In genomic region chr2:28390241-28390856, GRCh38 we compare ENCODE assay signal across 8 cellular contexts. TPM values are rescaled to one million over a fixed set of nuclear protein-coding genes. Genes with fewer than 3 reads are reported as not detected.
DNase-seq lines count a peak whose midpoint lies in the region; ATAC-seq and TF ChIP-seq lines count a peak whose summit lies in the region.

No MANE protein-coding gene starts in this region.

- H3K4me3 Mint-ChIP-seq in glutamatergic neuron (ENCODE audit: unreplicated experiment), result peak overlapping the region; percentile 92

- intact Hi-C loops in testis (cut with DNase I; ENCODE audit: low total_unique reads), result loop anchor here (5.0 to 10.0 kb wide), 2 partner anchors 436 to 683 kb away; no protein-coding TSS in a partner anchor

- peaks cover 29% of the 10 kb centered on the region for H3K4me1 ChIP-seq in osteoblast (ENCODE audit: insufficient read depth, low read length)
- peaks cover 20% of the 10 kb centered on the region for H3K4me1 ChIP-seq in testis

- H3K4me1 Mint-ChIP-seq in glutamatergic neuron (ENCODE audit: low read depth, unreplicated experiment), result no peaks in the 10 kb centered on the region

- H3K27ac Mint-ChIP-seq in activated naive CD4-positive, alpha-beta T cell treated with anti-CD3 and anti-CD28 coated beads, Interleukin-2, amount 50 U/mL, for 72 hours, result peak overlapping the region in 1 of 2 donors; percentile 94
- H3K27ac Mint-ChIP-seq in glutamatergic neuron (ENCODE audit: unreplicated experiment), result peak overlapping the region; percentile 75

- no peak for TF ChIP-seq POLR2A in testis (IDR thresholded peaks at IDR 0.05)

- peaks cover 0 to 4% of the 10 kb centered on the region in 2 donors for H3K9me3 Mint-ChIP-seq in activated naive CD4-positive, alpha-beta T cell treated with anti-CD3 and anti-CD28 coated beads, Interleukin-2, amount 50 U/mL, for 72 hours
- H3K9me3 Mint-ChIP-seq in glutamatergic neuron (ENCODE audit: unreplicated experiment), result peaks cover 10% of the 10 kb centered on the region

- H3K27me3 Mint-ChIP-seq in glutamatergic neuron (ENCODE audit: unreplicated experiment), result peaks cover 14% of the 10 kb centered on the region

- in situ Hi-C loops in SK-MEL-5 (cut with HindIII; ENCODE audit: low pct_unique_long_range_greater_than_20kb, low sequenced_read_pairs), result no loop called here

- H3K27ac ChIP-seq in osteoblast (ENCODE audit: low read depth, low read length) (peak overlapping the region; percentile 96), testis (peak overlapping the region; percentile 99 to 100)

- peaks cover 12 to 13% of the 10 kb centered on the region in 2 donors for H3K36me3 Mint-ChIP-seq in activated naive CD4-positive, alpha-beta T cell treated with anti-CD3 and anti-CD28 coated beads, Interleukin-2, amount 50 U/mL, for 72 hours
- H3K36me3 Mint-ChIP-seq in glutamatergic neuron (ENCODE audit: unreplicated experiment), result no peaks in the 10 kb centered on the region

- H2AFZ ChIP-seq in osteoblast (ENCODE audit: low read length), result peak overlapping the region; percentile 39

- H3K27me3 ChIP-seq in osteoblast (ENCODE audit: insufficient read depth, low read length) (no peaks in the 10 kb centered on the region), testis (no peaks in the 10 kb centered on the region)

- H3K4me3 ChIP-seq in GM08714 (ENCODE audit: low read length) (peak overlapping the region; percentile 74; the same call in 1 of the 2 replicates), osteoblast (ENCODE audit: insufficient read depth, low read length) (peak overlapping the region; percentile 90), testis (peak overlapping the region; percentile 62 to 77)

- no peak for TF ChIP-seq CTCF in glutamatergic neuron (IDR thresholded peaks at IDR 0.05; ENCODE audit: partially characterized antibody, unreplicated experiment)
- TF ChIP-seq CTCF in osteoblast (IDR thresholded peaks at IDR 0.05; ENCODE audit: extremely low read depth, low read depth, low read length), result no peak
- peak in 1 of 3 experiments; percentile 1 for TF ChIP-seq CTCF in testis (IDR thresholded peaks at IDR 0.05)

- ATAC-seq in activated naive CD4-positive, alpha-beta T cell treated with anti-CD3 and anti-CD28 coated beads, Interleukin-2, amount 50 U/mL, for 72 hours, result peak; percentile 49 to 65
- no peak for ATAC-seq in GM19397 (IDR thresholded peaks at IDR 0.05; ENCODE audit: unreplicated experiment)

- peaks cover 12% of the 10 kb centered on the region for H4K20me1 ChIP-seq in osteoblast (ENCODE audit: insufficient read depth, low read length)

- 0% methylated on average over 23 to 53 of the region's 53 CpGs for WGBS in testis, 2 donors

- H3K4me2 ChIP-seq in osteoblast (ENCODE audit: insufficient read depth, low read length), result peak overlapping the region; percentile 84

- H3K9me3 ChIP-seq in osteoblast (ENCODE audit: low read depth, low read length), result no peaks in the 10 kb centered on the region
- no peaks in the 10 kb centered on the region for H3K9me3 ChIP-seq in testis

- peaks cover 25% of the 10 kb centered on the region for H3K79me2 ChIP-seq in osteoblast (ENCODE audit: insufficient read depth, low read length)

- peaks cover 11% of the 10 kb centered on the region for H3K36me3 ChIP-seq in osteoblast (ENCODE audit: insufficient read depth, low read length)
- H3K36me3 ChIP-seq in testis (ENCODE audit: low read depth, missing control alignments), result no peaks in the 10 kb centered on the region

- DNase-seq in HuH-7.5 (ENCODE audit: low spot score) (peak; percentile 80), SK-MEL-5 (ENCODE audit: low read depth, low spot score) (peak; percentile 69), glutamatergic neuron (peak; percentile 68), osteoblast (ENCODE audit: insufficient read length, low spot score, missing footprints) (peak; percentile 97), testis (peak; percentile 88)
- DNase-seq in activated naive CD4-positive, alpha-beta T cell treated with anti-CD3 and anti-CD28 coated beads, Interleukin-2, amount 50 U/mL, for 72 hours (ENCODE audit: low spot score in 2 of 2), result peak; percentile 90 to 94

RNA-seq across cellular contexts. Expression of gene FOSL2, which starts 2.3 kb away (rescaled TPM):
- total RNA-seq in SK-MEL-5 (2014; rRNA removed; shearing (Covaris generic)), result 16.8 and 19.1 TPM in 2 replicates
- 15.7 and 19.8 TPM in 2 replicates for polyA plus RNA-seq in SK-MEL-5 (2015; cell fraction: cytosol; rRNA removed)
- 13.5 and 18.2 TPM in 2 replicates for polyA plus RNA-seq in SK-MEL-5 (2015; cell fraction: nucleus; rRNA removed)
- 100 to 1,000 TPM in 1 of 2 donors, 10 to 100 TPM in 1; 99.3 to 153 TPM for total RNA-seq in activated naive CD4-positive, alpha-beta T cell treated with anti-CD3 and anti-CD28 coated beads, Interleukin-2, amount 50 U/mL, for 72 hours
- total RNA-seq in glutamatergic neuron (ENCODE audit: unreplicated experiment), result 2.6 TPM
- 64.5 and 86.9 TPM in 2 replicates for total RNA-seq in osteoblast
- total RNA-seq in testis, result 10 to 100 TPM; 24.3 to 39.7 TPM
- 14.1 TPM for polyA plus RNA-seq in testis (ENCODE audit: insufficient read depth, low read depth, low replicate concordance)
